In genomic region chr12:53078425-53079225, GRCh38 we compare ENCODE assay signal across 8 cellular contexts. TPM values are rescaled to one million over a fixed set of nuclear protein-coding genes. Genes with fewer than 3 reads are reported as not detected.
DNase-seq lines count a peak whose midpoint lies in the region; ATAC-seq, FAIRE-seq and TF ChIP-seq lines count a peak whose summit lies in the region.

No MANE protein-coding gene starts in this region.

- H3K27me3 ChIP-seq in CD4-positive, alpha-beta T cell (ENCODE audit: control insufficient read depth, insufficient read depth, low read length) = no peaks in the 10 kb centered on the region

- CTCF ChIA-PET in CD4-positive, alpha-beta T cell (lab: Charles Lee) = interaction anchor here (0.6 to 3.6 kb wide), 7 partner anchors 10 to 31 kb away, joined by 3 to 24 read pairs (median 4); partner anchors contain the start of genes IGFBP6 and SOAT2

- H3K4me3 Mint-ChIP-seq in CD4-positive, alpha-beta T cell = peak overlapping the region; percentile 95
- peak overlapping the region; percentile 89 for H3K4me3 Mint-ChIP-seq in activated T-cell treated with anti-CD3 and anti-CD28 coated beads, Interleukin-2, amount 50 U/mL, for 4 hours

- H3K27me3 Mint-ChIP-seq in CD4-positive, alpha-beta T cell = no peaks in the 10 kb centered on the region
- no peaks in the 10 kb centered on the region for H3K27me3 Mint-ChIP-seq in activated T-cell treated with anti-CD3 and anti-CD28 coated beads, Interleukin-2, amount 50 U/mL, for 4 hours (ENCODE audit: low read depth)

- no peak for TF ChIP-seq CTCF in CD4-positive, alpha-beta T cell (IDR thresholded peaks at IDR 0.05)

- H3K27ac ChIP-seq in CD4-positive, alpha-beta T cell (ENCODE audit: low read depth, low read length) = peak overlapping the region; percentile 82

- H3K27ac Mint-ChIP-seq in CD4-positive, alpha-beta T cell = peak overlapping the region; percentile 98

- FAIRE-seq in HTR-8/SVneo (lab: Jason Lieb, UNC) = no peak

- H3K9me3 Mint-ChIP-seq in CD4-positive, alpha-beta T cell = no peaks in the 10 kb centered on the region
- no peaks in the 10 kb centered on the region for H3K9me3 Mint-ChIP-seq in activated T-cell treated with anti-CD3 and anti-CD28 coated beads, Interleukin-2, amount 50 U/mL, for 4 hours

- peak in 9 of 10 experiments; percentile 20 to 63 (median 44) for DNase-seq in CD4-positive, alpha-beta T cell
- DNase-seq in KBM-7 (peak; percentile 51), germinal center (ENCODE audit: low spot score) (peak; percentile 72), skeletal muscle cell (ENCODE audit: low read depth) (no peak), HTR-8/SVneo (ENCODE audit: insufficient read length, low spot score) (no peak)
- DNase-seq in activated T-cell treated with anti-CD3 and anti-CD28 coated beads, Interleukin-2, amount 50 U/mL, for 4 hours = peak; percentile 39

- H3K4me3 ChIP-seq in skeletal muscle cell (ENCODE audit: low read depth, low read length) = peak overlapping the region; percentile 66

- in situ Hi-C loops in KBM-7 (cut with MboI; ENCODE audit: low pct_unique_long_range_greater_than_20kb, low sequenced_read_pairs) = no loop called here

- intact Hi-C loops in CD4-positive, alpha-beta T cell (cut with DNase I, micrococcal nuclease) = loop anchor here (1.0 to 2.0 kb wide), 3 partner anchors 20 to 24 kb away; no protein-coding TSS in a partner anchor

- ATAC-seq in CD4-positive, alpha-beta T cell (ENCODE audit: poor library complexity) = peak; percentile 54
- peak; percentile 32 for ATAC-seq in GM19455 (IDR thresholded peaks at IDR 0.05; ENCODE audit: unreplicated experiment)
- peak; percentile 23 to 26 for ATAC-seq in activated T-cell treated with anti-CD3 and anti-CD28 coated beads, Interleukin-2, amount 50 U/mL, for 4 hours
- ATAC-seq in GM19467 (IDR thresholded peaks at IDR 0.05; ENCODE audit: unreplicated experiment) = no peak

- no peaks in the 10 kb centered on the region for H3K9me3 ChIP-seq in CD4-positive, alpha-beta T cell (ENCODE audit: control insufficient read depth, low read length)

- POLR2A ChIA-PET in CD4-positive, alpha-beta T cell (lab: Charles Lee) = interaction anchor here (0.6 to 4.0 kb wide), 25 partner anchors 10 to 422 kb away, joined by 3 to 37 read pairs (median 6); partner anchors contain the start of genes AAAS, CSAD, EIF4B and IGFBP6

- peaks cover 47% of the 10 kb centered on the region for H3K4me1 Mint-ChIP-seq in CD4-positive, alpha-beta T cell (ENCODE audit: low read depth)
- H3K4me1 Mint-ChIP-seq in activated T-cell treated with anti-CD3 and anti-CD28 coated beads, Interleukin-2, amount 50 U/mL, for 4 hours (ENCODE audit: low read depth) = peaks cover 50% of the 10 kb centered on the region

- H3K36me3 Mint-ChIP-seq in CD4-positive, alpha-beta T cell (ENCODE audit: low read depth) = peaks cover 54% of the 10 kb centered on the region
- peaks cover 26% of the 10 kb centered on the region for H3K36me3 Mint-ChIP-seq in activated T-cell treated with anti-CD3 and anti-CD28 coated beads, Interleukin-2, amount 50 U/mL, for 4 hours (ENCODE audit: insufficient read depth)

RNA-seq across cellular contexts. Expression of gene SPRYD3, which starts 0.6 kb away (rescaled TPM):
- 10 to 100 TPM; 17.7 to 21.0 TPM for total RNA-seq in CD4-positive, alpha-beta T cell
- 10 to 100 TPM; 48.3 to 57.8 (median 50.7) TPM for total RNA-seq in activated T-cell treated with anti-CD3 and anti-CD28 coated beads, Interleukin-2, amount 50 U/mL, for 4 hours

RNA-seq across cellular contexts. Expression of gene IGFBP6, which starts 18.8 kb away (rescaled TPM):
- under 1 TPM in 1 of 2 experiments, not detected in 1; 0.49 TPM for total RNA-seq in CD4-positive, alpha-beta T cell
- under 1 TPM; 0.29 to 0.43 (median 0.38) TPM for total RNA-seq in activated T-cell treated with anti-CD3 and anti-CD28 coated beads, Interleukin-2, amount 50 U/mL, for 4 hours

RNA-seq across cellular contexts. Expression of gene SOAT2, which starts 24.7 kb away (rescaled TPM):
- under 1 TPM; 0.22 to 0.49 TPM for total RNA-seq in CD4-positive, alpha-beta T cell
- total RNA-seq in activated T-cell treated with anti-CD3 and anti-CD28 coated beads, Interleukin-2, amount 50 U/mL, for 4 hours = under 1 TPM; 0.15 to 0.54 (median 0.32) TPM

RNA-seq across cellular contexts. Expression of gene TNS2, which starts 28.8 kb away (rescaled TPM):
- total RNA-seq in CD4-positive, alpha-beta T cell = 1 to 10 TPM; 2.3 to 3.0 TPM
- 1 to 10 TPM in 2 of 3 donors, under 1 TPM in 1; 0.87 to 2.5 (median 2.1) TPM for total RNA-seq in activated T-cell treated with anti-CD3 and anti-CD28 coated beads, Interleukin-2, amount 50 U/mL, for 4 hours

Comparison
In these comparisons a context has a peak if more than half of its experiments do, and no peak if none do; other contexts are left out.
1. DNase-seq: peak in CD4-positive, alpha-beta T cell (9 of 10), KBM-7 (single experiment), activated T-cell treated with anti-CD3 and anti-CD28 coated beads, Interleukin-2, amount 50 U/mL, for 4 hours (single experiment) and germinal center (single experiment); none in skeletal muscle cell (single experiment) and HTR-8/SVneo (single experiment).